1 cellular context compared by ENCODE assay signal in the genomic region with DNA sequence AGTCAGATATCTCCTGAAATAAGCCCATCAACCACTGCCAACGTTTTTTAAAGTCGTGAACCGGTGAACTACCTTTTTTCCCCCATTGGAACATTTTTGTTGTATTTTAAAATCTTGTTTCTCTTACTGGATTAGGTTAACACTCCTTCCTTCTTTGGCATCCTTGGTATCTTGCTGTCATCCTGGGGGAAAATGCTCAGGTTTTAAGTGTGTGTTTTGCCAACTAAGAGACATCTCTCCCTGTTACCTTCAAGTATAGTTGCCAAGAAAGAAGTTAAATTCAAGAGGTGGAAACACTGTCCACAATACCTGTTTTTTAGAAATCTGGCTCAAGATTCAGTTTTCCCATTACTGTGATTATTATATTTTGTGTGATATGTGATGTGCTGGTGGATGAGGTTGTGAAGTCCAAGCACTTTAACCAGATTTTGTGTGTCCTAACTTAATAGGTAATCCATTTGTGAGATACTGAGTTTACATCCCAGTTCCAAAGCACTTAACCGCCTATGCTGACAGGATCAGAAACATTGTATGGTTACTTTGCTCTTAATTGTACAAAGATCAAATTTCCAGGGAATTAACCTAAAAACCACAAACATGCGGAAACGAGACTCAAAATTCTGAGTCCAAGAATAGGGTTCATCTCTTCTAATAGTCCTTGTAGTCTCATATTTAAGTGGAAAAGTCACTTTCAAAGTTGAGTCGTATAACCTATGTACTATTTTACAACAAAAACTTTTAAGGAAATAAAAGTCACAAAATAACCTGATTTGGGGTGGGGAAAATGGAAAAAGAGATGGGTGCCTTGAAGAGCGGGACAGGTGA.
TF ChIP-seq lines count a peak whose summit lies in the region.

No MANE protein-coding gene starts in this region.

TF ChIP-seq in HepG2, 621 proteins besides CTCF, POLR2A, EP300 and RAD21 (continued from another document and continues in another):
- no peak for TF ChIP-seq ZBTB40 (IDR thresholded peaks at IDR 0.05)
- TF ChIP-seq ZBTB40 (CRISPR knock-in tag; IDR thresholded peaks at IDR 0.05) = no peak
- TF ChIP-seq SALL1 (CRISPR knock-in tag; IDR thresholded peaks at IDR 0.05) = no peak
- TF ChIP-seq ZNF17 (CRISPR knock-in tag; IDR thresholded peaks at IDR 0.05) = no peak
- TF ChIP-seq ZNF512 (CRISPR knock-in tag; IDR thresholded peaks at IDR 0.05) = no peak
- no peak for TF ChIP-seq MTA3 (CRISPR knock-in tag; IDR thresholded peaks at IDR 0.05)
- no peak for TF ChIP-seq IKZF4 (CRISPR knock-in tag; IDR thresholded peaks at IDR 0.05; ENCODE audit: borderline replicate concordance, low read depth, not compliant biosample characterization)
- no peak for TF ChIP-seq AKAP8 (CRISPR knock-in tag; IDR thresholded peaks at IDR 0.05)
- TF ChIP-seq FUBP1 (CRISPR knock-in tag; IDR thresholded peaks at IDR 0.05; ENCODE audit: borderline replicate concordance) = no peak
- TF ChIP-seq, protein P1, sequence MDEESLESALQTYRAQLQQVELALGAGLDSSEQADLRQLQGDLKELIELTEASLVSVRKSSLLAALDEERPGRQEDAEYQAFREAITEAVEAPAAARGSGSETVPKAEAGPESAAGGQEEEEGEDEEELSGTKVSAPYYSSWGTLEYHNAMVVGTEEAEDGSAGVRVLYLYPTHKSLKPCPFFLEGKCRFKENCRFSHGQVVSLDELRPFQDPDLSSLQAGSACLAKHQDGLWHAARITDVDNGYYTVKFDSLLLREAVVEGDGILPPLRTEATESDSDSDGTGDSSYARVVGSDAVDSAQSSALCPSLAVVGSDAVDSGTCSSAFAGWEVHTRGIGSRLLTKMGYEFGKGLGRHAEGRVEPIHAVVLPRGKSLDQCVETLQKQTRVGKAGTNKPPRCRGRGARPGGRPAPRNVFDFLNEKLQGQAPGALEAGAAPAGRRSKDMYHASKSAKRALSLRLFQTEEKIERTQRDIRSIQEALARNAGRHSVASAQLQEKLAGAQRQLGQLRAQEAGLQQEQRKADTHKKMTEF (CRISPR knock-in tag; IDR thresholded peaks at IDR 0.05) = peak; percentile 49; the same call in 1 of the 2 replicates
- no peak for TF ChIP-seq POLR2G (IDR thresholded peaks at IDR 0.05; ENCODE audit: low read depth, low read length)
- peak; percentile 74 for TF ChIP-seq HDAC2 (CRISPR knock-in tag; IDR thresholded peaks at IDR 0.05)
- peak; percentile 86 for TF ChIP-seq TCF7 (IDR thresholded peaks at IDR 0.05; ENCODE audit: low read depth)
- no peak for TF ChIP-seq HNRNPLL (IDR thresholded peaks at IDR 0.05; ENCODE audit: low read depth, low read length, poor library complexity, severe bottlenecking)
- no peak for TF ChIP-seq ZNF780A (CRISPR knock-in tag; IDR thresholded peaks at IDR 0.05)
- TF ChIP-seq MIER3 (CRISPR knock-in tag; IDR thresholded peaks at IDR 0.05; ENCODE audit: borderline replicate concordance) = 0 out of 2 replicates have a peak, but pooled peaks have one; percentile 30
- TF ChIP-seq JUND (CRISPR knock-in tag; IDR thresholded peaks at IDR 0.05) = no peak
- TF ChIP-seq SAP130 (CRISPR knock-in tag; IDR thresholded peaks at IDR 0.05; ENCODE audit: low read depth) = peak; percentile 84
- TF ChIP-seq ZMAT3 (CRISPR knock-in tag; conservative IDR thresholded peaks at IDR 0.05) = no peak; the same call in 1 of the 2 replicates
- TF ChIP-seq YY1 (IDR thresholded peaks at IDR 0.05; ENCODE audit: insufficient read depth, insufficient replicate concordance, low read depth, low read length) = no peak
- TF ChIP-seq PAWR (CRISPR knock-in tag; IDR thresholded peaks at IDR 0.05; ENCODE audit: borderline replicate concordance) = 0 out of 2 replicates have a peak, but pooled peaks have one; percentile 51
- TF ChIP-seq HNF4A (CRISPR knock-in tag; IDR thresholded peaks at IDR 0.05) = peak; percentile 50
- TF ChIP-seq HES4 (CRISPR knock-in tag; IDR thresholded peaks at IDR 0.05; ENCODE audit: borderline replicate concordance) = no peak
- no peak for TF ChIP-seq NFRKB (IDR thresholded peaks at IDR 0.05)
- no peak for TF ChIP-seq KLF12 (CRISPR knock-in tag; IDR thresholded peaks at IDR 0.05; ENCODE audit: borderline replicate concordance)
- TF ChIP-seq ZFP62 (CRISPR knock-in tag; IDR thresholded peaks at IDR 0.05) = no peak
- TF ChIP-seq ZSCAN31 (CRISPR knock-in tag; IDR thresholded peaks at IDR 0.05; ENCODE audit: low read depth) = no peak
- TF ChIP-seq ZNF230 (CRISPR knock-in tag; IDR thresholded peaks at IDR 0.05) = no peak
- no peak for TF ChIP-seq SNAI1 (CRISPR knock-in tag; IDR thresholded peaks at IDR 0.05; ENCODE audit: borderline replicate concordance)
- TF ChIP-seq TEAD3 (CRISPR knock-in tag; optimal IDR thresholded peaks at IDR 0.05; ENCODE audit: borderline replicate concordance) = peak; percentile 92
- peak; percentile 76; the same call in 1 of the 2 replicates for TF ChIP-seq ZNF792 (CRISPR knock-in tag; IDR thresholded peaks at IDR 0.05)
- TF ChIP-seq SP140L (CRISPR knock-in tag; IDR thresholded peaks at IDR 0.05; ENCODE audit: borderline replicate concordance) = no peak
- TF ChIP-seq ZNF337 (CRISPR knock-in tag; IDR thresholded peaks at IDR 0.05; ENCODE audit: borderline replicate concordance, low read depth) = no peak
- TF ChIP-seq TMF1 (CRISPR knock-in tag; IDR thresholded peaks at IDR 0.05; ENCODE audit: low read depth) = no peak
- TF ChIP-seq ZNF496 (CRISPR knock-in tag; IDR thresholded peaks at IDR 0.05; ENCODE audit: insufficient replicate concordance) = no peak
- no peak for TF ChIP-seq MZF1 (CRISPR knock-in tag; IDR thresholded peaks at IDR 0.05; ENCODE audit: borderline replicate concordance)
- TF ChIP-seq ZNF652 (CRISPR knock-in tag; IDR thresholded peaks at IDR 0.05; ENCODE audit: borderline replicate concordance, low read depth) = 0 out of 2 replicates have a peak, but pooled peaks have one; percentile 39
- no peak for TF ChIP-seq PREB (CRISPR knock-in tag; IDR thresholded peaks at IDR 0.05)
- no peak for TF ChIP-seq ZNF607 (CRISPR knock-in tag; IDR thresholded peaks at IDR 0.05; ENCODE audit: borderline replicate concordance)
- 0 out of 2 replicates have a peak, but pooled peaks have one; percentile 4 for TF ChIP-seq STAT5B (CRISPR knock-in tag; IDR thresholded peaks at IDR 0.05)
- TF ChIP-seq ZSCAN30 (CRISPR knock-in tag; IDR thresholded peaks at IDR 0.05) = no peak
- TF ChIP-seq TAF1 (CRISPR knock-in tag; IDR thresholded peaks at IDR 0.05) = no peak
- no peak for TF ChIP-seq TAF15 (IDR thresholded peaks at IDR 0.05; ENCODE audit: low read depth, low read length, poor library complexity, severe bottlenecking)
- TF ChIP-seq ZNF503 (CRISPR knock-in tag; IDR thresholded peaks at IDR 0.05) = no peak
- TF ChIP-seq ZFP36 (IDR thresholded peaks at IDR 0.05; ENCODE audit: borderline replicate concordance, low read depth, low read length, partially characterized antibody) = no peak
- peak; percentile 47; the same call in 1 of the 2 replicates for TF ChIP-seq ZNF343 (CRISPR knock-in tag; IDR thresholded peaks at IDR 0.05)
- TF ChIP-seq ZNF761 (CRISPR knock-in tag; conservative IDR thresholded peaks at IDR 0.05) = peak; percentile 72; the same call in 1 of the 2 replicates
- TF ChIP-seq ZZZ3 (CRISPR knock-in tag; IDR thresholded peaks at IDR 0.05; ENCODE audit: borderline replicate concordance) = 0 out of 2 replicates have a peak, but pooled peaks have one; percentile 28
